23 cellular contexts compared by ENCODE assay signal in genomic region chr3:148175215-148175614, GRCh38.
A peak's percentile ranks its signal among the peaks of the same experiment; 100 is the strongest.
DNase-seq lines count a peak whose midpoint lies in the region; ATAC-seq, FAIRE-seq and TF ChIP-seq lines count a peak whose summit lies in the region.
"Had no signal": no experiment of that assay in that cellular context is flagged by ENCODE, and none has a peak within 500 bp of the region (broad histone marks: within the 10 kb centered on the region; RNA-seq: fewer than 3 reads in every experiment).

No MANE protein-coding gene starts in this region.

- H4K20me1 ChIP-seq in GM23248 (ENCODE audit: insufficient read depth) (no peaks in the 10 kb centered on the region), astrocyte (ENCODE audit: insufficient read depth, low read length) (no peaks in the 10 kb centered on the region)
- H4K20me1 ChIP-seq: BLaER1 treated with 17β-estradiol and CSF1 and Interleukin-3, amounts not matched to agents 10 nM and 100 nM had no signal

- TF ChIP-seq POLR2A in A549 (IDR thresholded peaks at IDR 0.05; ENCODE audit: low read length) = no peak

- no peak for TF ChIP-seq EP300 in A549 (IDR thresholded peaks at IDR 0.05)

- 0 out of 2 replicates have a peak, but pooled peaks cover 6% of the 10 kb centered on the region for H3F3A ChIP-seq in GM23248 (ENCODE audit: insufficient read depth)

- DNase-seq in A549 (ENCODE audit: low read depth in 1 of 2, low spot score in 1 of 2) (no peak), GM23248 (peak; percentile 68), astrocyte (ENCODE audit: low read depth) (peak; percentile 78), fibroblast of pulmonary artery (ENCODE audit: low read depth) (peak; percentile 48), NCI-H187 treated with DMSO at 0.1 percent for 48 hours (lab: John Stamatoyannopoulos, UW) (no peak), SKM-1 treated with dmso at 0.1 percent for 144 hours (lab: John Stamatoyannopoulos, UW; ENCODE audit: unreplicated experiment) (no peak), occipital lobe (lab: John Stamatoyannopoulos, UW) (no peak), amygdala (lab: John Stamatoyannopoulos, UW) (no peak)
- DNase-seq: activated CD8-positive, alpha-beta T cell treated with anti-CD3 and anti-CD28 coated beads for 36 hours; brain microvascular endothelial cell; Caco-2; effector memory CD8-positive, alpha-beta T cell; glutamatergic neuron; MG63; NCI-H1417; NCI-H2107; psoas muscle had no signal

- H3K27ac Mint-ChIP-seq in astrocyte (ENCODE audit: unreplicated experiment) = no peak overlapping the region
- H3K27ac Mint-ChIP-seq: activated CD8-positive, alpha-beta T cell treated with anti-CD3 and anti-CD28 coated beads for 36 hours; activated naive CD8-positive, alpha-beta T cell; effector memory CD8-positive, alpha-beta T cell had no signal

- no peaks in the 10 kb centered on the region for H3K9me2 ChIP-seq in GM23248 (ENCODE audit: insufficient read depth)

- ATAC-seq in A549 = no peak
- ATAC-seq: activated CD4-positive, CD25-positive, alpha-beta regulatory T cell treated with anti-CD3 and anti-CD28 coated beads, Interleukin-2, amount 50 U/mL, for 24 hours; activated CD8-positive, alpha-beta T cell treated with anti-CD3 and anti-CD28 coated beads for 36 hours; effector memory CD8-positive, alpha-beta T cell; psoas muscle had no signal

- in situ Hi-C loops in GM23248 (cut with MboI) = no loop called here

- CTCF ChIA-PET in A549 (lab: Yijun Ruan, JAX) = interaction anchor here (0.6 kb wide), 1 partner anchor 662 kb away, joined by 3 read pairs; no protein-coding TSS in a partner anchor

- no peaks in the 10 kb centered on the region for H3K36me3 ChIP-seq in GM23248 (ENCODE audit: low read depth)
- no peaks in the 10 kb centered on the region for H3K36me3 ChIP-seq in astrocyte (ENCODE audit: insufficient read depth, low read length)
- H3K36me3 ChIP-seq: BLaER1 treated with 17β-estradiol and CSF1 and Interleukin-3, amounts not matched to agents 10 nM and 100 nM; brain microvascular endothelial cell; MG63 had no signal

- H3K27me3 ChIP-seq in GM23248 (replicated peaks; ENCODE audit: insufficient read depth) (no peaks in the 10 kb centered on the region), astrocyte (ENCODE audit: insufficient read depth, low read length) (no peaks in the 10 kb centered on the region)
- H3K27me3 ChIP-seq: BLaER1 treated with 17β-estradiol and CSF1 and Interleukin-3, amounts not matched to agents 10 nM and 100 nM; brain microvascular endothelial cell; MG63 had no signal

- no peaks in the 10 kb centered on the region for H3K9me3 ChIP-seq in A549
- H3K9me3 ChIP-seq in GM23248 (ENCODE audit: low read depth) = no peaks in the 10 kb centered on the region
- no peaks in the 10 kb centered on the region for H3K9me3 ChIP-seq in astrocyte (ENCODE audit: insufficient read depth, low read depth, low read length)
- H3K9me3 ChIP-seq: BLaER1 treated with 17β-estradiol and CSF1 and Interleukin-3, amounts not matched to agents 10 nM and 100 nM; Caco-2; MG63; psoas muscle had no signal

- H3K4me3 ChIP-seq in A549 (no peak overlapping the region), GM23248 (no peak overlapping the region), astrocyte (ENCODE audit: insufficient read depth, low read depth, low read length) (no peak overlapping the region), fibroblast of pulmonary artery (replicated peaks; ENCODE audit: low read depth, low read length) (no peak overlapping the region)
- H3K4me3 ChIP-seq: BLaER1 treated with 17β-estradiol and CSF1 and Interleukin-3, amounts not matched to agents 10 nM and 100 nM; MG63; psoas muscle had no signal

- no peak overlapping the region for H2AFZ ChIP-seq in GM23248
- H2AFZ ChIP-seq in astrocyte (ENCODE audit: low read depth, low read length) = no peak overlapping the region

- no peak for TF ChIP-seq CTCF in A549 (IDR thresholded peaks at IDR 0.05)
- TF ChIP-seq CTCF in astrocyte (IDR thresholded peaks at IDR 0.05; ENCODE audit: insufficient read depth, low read depth, low read length) = no peak
- no peak for TF ChIP-seq CTCF in fibroblast of pulmonary artery (IDR thresholded peaks at IDR 0.05; ENCODE audit: low read length, missing control alignments)

- H3K4me3 Mint-ChIP-seq in astrocyte (ENCODE audit: unreplicated experiment) = no peak overlapping the region
- H3K4me3 Mint-ChIP-seq: activated CD8-positive, alpha-beta T cell treated with anti-CD3 and anti-CD28 coated beads for 36 hours; activated naive CD8-positive, alpha-beta T cell; effector memory CD8-positive, alpha-beta T cell had no signal

- no peaks in the 10 kb centered on the region for H3K27me3 Mint-ChIP-seq in astrocyte (ENCODE audit: low read depth, unreplicated experiment)
- H3K27me3 Mint-ChIP-seq: activated CD8-positive, alpha-beta T cell treated with anti-CD3 and anti-CD28 coated beads for 36 hours; activated naive CD8-positive, alpha-beta T cell; effector memory CD8-positive, alpha-beta T cell had no signal

- H3K79me2 ChIP-seq in GM23248 (ENCODE audit: insufficient read depth) = no peaks in the 10 kb centered on the region
- H3K79me2 ChIP-seq in astrocyte (ENCODE audit: insufficient read depth, low read length) = no peaks in the 10 kb centered on the region

- H3K4me1 ChIP-seq in A549 (no peaks in the 10 kb centered on the region), GM23248 (ENCODE audit: insufficient read depth) (peaks cover 17% of the 10 kb centered on the region), astrocyte (ENCODE audit: insufficient read depth, low read length) (no peaks in the 10 kb centered on the region)
- H3K4me1 ChIP-seq: Caco-2, psoas muscle had no signal

- no peak for TF ChIP-seq RAD21 in A549 (conservative IDR thresholded peaks at IDR 0.05 in 1 of 2, IDR thresholded peaks at IDR 0.05 in 1 of 2)

- POLR2A ChIA-PET in A549 (lab: Yijun Ruan, JAX) = no interaction called here

- no peaks in the 10 kb centered on the region for H3K9me3 Mint-ChIP-seq in astrocyte (ENCODE audit: unreplicated experiment)
- H3K9me3 Mint-ChIP-seq: activated CD8-positive, alpha-beta T cell treated with anti-CD3 and anti-CD28 coated beads for 36 hours had no signal

- FAIRE-seq in A549 (lab: Jason Lieb, UNC) = peak; percentile 36
- FAIRE-seq in astrocyte (lab: Jason Lieb, UNC) = no peak
- FAIRE-seq: colon, GM19239 had no signal

- no peak overlapping the region for H3K9ac ChIP-seq in GM23248
- H3K9ac ChIP-seq in astrocyte (ENCODE audit: low read length) = no peak overlapping the region
- H3K9ac ChIP-seq: BLaER1 treated with 17β-estradiol and CSF1 and Interleukin-3, amounts not matched to agents 10 nM and 100 nM had no signal

- H3K4me1 Mint-ChIP-seq in astrocyte (ENCODE audit: low read depth, unreplicated experiment) = peaks cover 8% of the 10 kb centered on the region

- no peak overlapping the region for H3K27ac ChIP-seq in A549
- H3K27ac ChIP-seq in GM23248 = no peak overlapping the region
- no peak overlapping the region for H3K27ac ChIP-seq in astrocyte (ENCODE audit: low read depth, low read length)
- H3K27ac ChIP-seq: 22Rv1; BLaER1 treated with 17β-estradiol and CSF1 and Interleukin-3, amounts not matched to agents 10 nM and 100 nM; brain microvascular endothelial cell; psoas muscle had no signal

- H3K36me3 Mint-ChIP-seq in astrocyte (ENCODE audit: low read depth, unreplicated experiment) = no peaks in the 10 kb centered on the region
- H3K36me3 Mint-ChIP-seq: activated naive CD8-positive, alpha-beta T cell had no signal

- H3K4me2 ChIP-seq in A549 = no peak overlapping the region
- peak overlapping the region; percentile 59 for H3K4me2 ChIP-seq in GM23248 (ENCODE audit: unreplicated experiment)
- no peak overlapping the region for H3K4me2 ChIP-seq in astrocyte (ENCODE audit: low read length)

TF ChIP-seq in A549, 52 proteins besides CTCF, POLR2A, EP300 and RAD21:
- TF ChIP-seq JUNB (IDR thresholded peaks at IDR 0.05) = no peak

Comparison
In these comparisons a context has a peak if more than half of its experiments do, and no peak if none do; other contexts are left out.
1. DNase-seq: peak in GM23248 (single experiment), astrocyte (single experiment) and fibroblast of pulmonary artery (single experiment); none in A549 (0 of 2), NCI-H187 treated with DMSO at 0.1 percent for 48 hours (single experiment), SKM-1 treated with dmso at 0.1 percent for 144 hours (single experiment), occipital lobe (single experiment) and amygdala (0 of 56).